Comparison of ENCODE assay signal across 8 cellular contexts in genomic region chr4:102344955-102345794, GRCh38. TPM values are rescaled to one million over a fixed set of nuclear protein-coding genes. Genes with fewer than 3 reads are reported as not detected.
DNase-seq lines count a peak whose midpoint lies in the region; ATAC-seq and TF ChIP-seq lines count a peak whose summit lies in the region.

TSS of gene SLC39A8 (minus strand) at chr4:102345482. CDS start at chr4:102344662, 820 bp downstream.

- TF ChIP-seq CTCF in astrocyte of the cerebellum (IDR thresholded peaks at IDR 0.05; ENCODE audit: low read depth, low read length, missing control alignments): peak; percentile 80

- intact Hi-C loops in sciatic nerve (cut with DNase I): no loop called here

- H3K4me3 ChIP-seq in astrocyte of the cerebellum (ENCODE audit: low read depth, low read length): peak within 1 kb of the TSS; percentile 65

- DNase-seq in DMS79 treated with DMSO at 0.1 percent for 48 hours (lab: John Stamatoyannopoulos, UW): peak; percentile 1
- no peak for DNase-seq in DMS79 (lab: John Stamatoyannopoulos, UW)
- DNase-seq in NCI-H2029 treated with DMSO at 0.1 percent for 48 hours (lab: John Stamatoyannopoulos, UW): peak; percentile 59
- peak; percentile 61 for DNase-seq in T1000 (lab: John Stamatoyannopoulos, UW)
- DNase-seq in astrocyte of the cerebellum (ENCODE audit: low read depth): peak; percentile 55
- DNase-seq in hippocampal formation (lab: John Stamatoyannopoulos, UW): peak; percentile 58 to 60
- DNase-seq in sciatic nerve (ENCODE audit: low spot score): peak; percentile 90

- ATAC-seq in HG02943 (IDR thresholded peaks at IDR 0.05; ENCODE audit: low read depth, unreplicated experiment) (peak; percentile 84), sciatic nerve (peak; percentile 98)

- in situ Hi-C loops in astrocyte of the cerebellum (cut with HindIII; ENCODE audit: low sequenced_read_pairs): no loop called here

RNA-seq across cellular contexts. Expression of gene SLC39A8, which starts in this region (rescaled TPM):
- total RNA-seq in sciatic nerve: 17.6 TPM
